ENCODE assay signal across 8 cellular contexts in the genomic region with DNA sequence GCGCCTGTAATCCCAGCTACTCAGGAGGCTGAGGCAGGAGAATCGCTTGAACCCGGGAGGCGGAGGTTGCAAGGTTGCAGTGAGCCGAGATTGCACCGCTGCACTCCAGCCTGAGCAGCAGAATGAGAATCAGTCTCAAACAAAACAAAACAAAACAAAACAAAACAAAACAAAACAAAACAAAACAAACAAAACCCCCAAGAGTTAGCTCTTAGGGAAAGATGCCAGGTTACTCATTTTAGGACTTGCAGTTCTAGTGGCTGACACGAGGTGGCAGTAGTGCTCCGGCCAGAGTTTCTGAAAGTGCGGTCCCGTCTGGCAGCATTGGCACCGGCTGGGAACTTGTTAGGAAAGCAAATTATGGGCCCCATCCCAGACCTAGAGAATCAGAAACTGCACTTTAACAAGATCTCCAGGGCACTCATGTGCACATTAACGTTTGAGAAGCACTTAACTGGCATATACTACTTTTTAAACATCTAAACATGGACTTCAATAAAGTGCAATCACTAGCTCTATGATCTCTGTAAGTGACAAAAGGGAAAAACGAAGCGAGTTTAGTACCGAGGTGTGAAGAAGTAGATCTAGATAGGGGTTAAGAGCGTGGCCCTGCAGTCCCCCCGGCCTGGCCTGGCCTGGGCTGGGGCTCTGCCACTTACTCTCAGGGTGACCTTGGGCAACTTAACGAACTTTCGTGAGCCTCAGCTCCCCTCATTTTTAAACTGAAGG. TPM values are rescaled to one million over a fixed set of nuclear protein-coding genes. Genes with fewer than 3 reads are reported as not detected.
DNase-seq lines count a peak whose midpoint lies in the region; ATAC-seq and TF ChIP-seq lines count a peak whose summit lies in the region.

No MANE protein-coding gene starts in this region.

- H3K27ac ChIP-seq in HEK293 (ENCODE audit: extremely low read depth, low read depth, low read length) (no peak overlapping the region), neural progenitor cell (no peak overlapping the region)

- no peaks in the 10 kb centered on the region for H3F3A ChIP-seq in neural progenitor cell (ENCODE audit: low read depth)

- no peak overlapping the region for H3K4me3 ChIP-seq in HEK293 (ENCODE audit: low read depth, low read length)
- H3K4me3 ChIP-seq in fibroblast of mammary gland (ENCODE audit: control insufficient read depth, low read depth, low read length) = no peak overlapping the region
- no peak overlapping the region for H3K4me3 ChIP-seq in neural progenitor cell

- peak in 1 of 2 donors; percentile 41 for ATAC-seq in activated T-cell treated with anti-CD3 and anti-CD28 coated beads, Interleukin-2, amount 50 U/mL, for 4 hours
- ATAC-seq in GM21381 (IDR thresholded peaks at IDR 0.05; ENCODE audit: unreplicated experiment) = no peak

- no peak overlapping the region for H3K9ac ChIP-seq in neural progenitor cell

- no peaks in the 10 kb centered on the region for H3K79me2 ChIP-seq in neural progenitor cell (ENCODE audit: low read depth)

- TF ChIP-seq CTCF in HEK293 (tag by site-specific recombination; IDR thresholded peaks at IDR 0.05) = peak; percentile 91
- TF ChIP-seq CTCF in fibroblast of mammary gland (conservative IDR thresholded peaks at IDR 0.05; ENCODE audit: control insufficient read depth, insufficient read depth, low read depth, low read length) = peak; percentile 99
- TF ChIP-seq CTCF in neural progenitor cell (IDR thresholded peaks at IDR 0.05) = peak; percentile 96

- H2AFZ ChIP-seq in neural progenitor cell (replicated peaks) = peak overlapping the region; percentile 19

- H3K36me3 Mint-ChIP-seq in activated T-cell treated with anti-CD3 and anti-CD28 coated beads, Interleukin-2, amount 50 U/mL, for 4 hours (ENCODE audit: insufficient read depth) = peaks cover 2% of the 10 kb centered on the region
- no peaks in the 10 kb centered on the region for H3K36me3 Mint-ChIP-seq in neural progenitor cell
- peaks cover 4% of the 10 kb centered on the region for H3K36me3 Mint-ChIP-seq in stimulated activated naive CD8-positive, alpha-beta T cell treated with anti-CD3 and anti-CD28 coated beads, Interleukin-15, Interleukin-2, amounts not matched to agents 100 ng/mL and 50 ng/mL, for 24 hours (ENCODE audit: low read depth)

- DNase-seq in C1 segment of cervical spinal cord (lab: John Stamatoyannopoulos, UW) = peak in 11 of 14 donors; percentile 17 to 73 (median 42)
- peak; percentile 30 for DNase-seq in OCI-M2 (lab: John Stamatoyannopoulos, UW; ENCODE audit: unreplicated experiment)
- DNase-seq in activated T-cell treated with anti-CD3 and anti-CD28 coated beads, Interleukin-2, amount 50 U/mL, for 4 hours = peak; percentile 82
- DNase-seq in fibroblast of mammary gland (ENCODE audit: low read depth) = peak; percentile 72
- DNase-seq in neural progenitor cell (ENCODE audit: low spot score) = peak; percentile 78

- CTCF ChIA-PET in HEK293 (lab: Yijun Ruan, JAX) = interaction anchor here (0.6 to 11.4 kb wide), 61 partner anchors 11 to 1087 kb away, joined by 3 to 300 read pairs (median 5); partner anchors contain the start of gene FBXO6

- H4K20me1 ChIP-seq in neural progenitor cell (ENCODE audit: low read depth) = no peaks in the 10 kb centered on the region

- H3K4me3 Mint-ChIP-seq in activated T-cell treated with anti-CD3 and anti-CD28 coated beads, Interleukin-2, amount 50 U/mL, for 4 hours = no peak overlapping the region
- H3K4me3 Mint-ChIP-seq in neural progenitor cell = no peak overlapping the region
- H3K4me3 Mint-ChIP-seq in stimulated activated naive CD8-positive, alpha-beta T cell treated with anti-CD3 and anti-CD28 coated beads, Interleukin-15, Interleukin-2, amounts not matched to agents 100 ng/mL and 50 ng/mL, for 24 hours = no peak overlapping the region

- H3K4me1 Mint-ChIP-seq in activated T-cell treated with anti-CD3 and anti-CD28 coated beads, Interleukin-2, amount 50 U/mL, for 4 hours (ENCODE audit: low read depth) = peaks cover 49% of the 10 kb centered on the region
- peaks cover 7% of the 10 kb centered on the region for H3K4me1 Mint-ChIP-seq in neural progenitor cell
- H3K4me1 Mint-ChIP-seq in stimulated activated naive CD8-positive, alpha-beta T cell treated with anti-CD3 and anti-CD28 coated beads, Interleukin-15, Interleukin-2, amounts not matched to agents 100 ng/mL and 50 ng/mL, for 24 hours (ENCODE audit: low read depth) = peaks cover 62% of the 10 kb centered on the region

- H3K36me3 ChIP-seq in HEK293 (ENCODE audit: control insufficient read depth in 2 of 2, insufficient read depth in 1 of 2, low read length in 2 of 2) = no peaks in the 10 kb centered on the region
- no peaks in the 10 kb centered on the region for H3K36me3 ChIP-seq in neural progenitor cell

- H3K27ac Mint-ChIP-seq in neural progenitor cell = peak overlapping the region; percentile 10
- peak overlapping the region; percentile 43 for H3K27ac Mint-ChIP-seq in stimulated activated naive CD8-positive, alpha-beta T cell treated with anti-CD3 and anti-CD28 coated beads, Interleukin-15, Interleukin-2, amounts not matched to agents 100 ng/mL and 50 ng/mL, for 24 hours

- no peaks in the 10 kb centered on the region for H3K4me1 ChIP-seq in HEK293 (ENCODE audit: control insufficient read depth, insufficient read depth, low read length)
- no peaks in the 10 kb centered on the region for H3K4me1 ChIP-seq in neural progenitor cell

- H3K9me3 Mint-ChIP-seq in activated T-cell treated with anti-CD3 and anti-CD28 coated beads, Interleukin-2, amount 50 U/mL, for 4 hours = peaks cover 4% of the 10 kb centered on the region
- H3K9me3 Mint-ChIP-seq in neural progenitor cell = peaks cover 2% of the 10 kb centered on the region
- no peaks in the 10 kb centered on the region for H3K9me3 Mint-ChIP-seq in stimulated activated naive CD8-positive, alpha-beta T cell treated with anti-CD3 and anti-CD28 coated beads, Interleukin-15, Interleukin-2, amounts not matched to agents 100 ng/mL and 50 ng/mL, for 24 hours

- no peaks in the 10 kb centered on the region for H3K27me3 Mint-ChIP-seq in activated T-cell treated with anti-CD3 and anti-CD28 coated beads, Interleukin-2, amount 50 U/mL, for 4 hours (ENCODE audit: low read depth)
- H3K27me3 Mint-ChIP-seq in neural progenitor cell (ENCODE audit: insufficient read depth, low read depth) = peaks cover 2% of the 10 kb centered on the region
- peaks cover 14% of the 10 kb centered on the region for H3K27me3 Mint-ChIP-seq in stimulated activated naive CD8-positive, alpha-beta T cell treated with anti-CD3 and anti-CD28 coated beads, Interleukin-15, Interleukin-2, amounts not matched to agents 100 ng/mL and 50 ng/mL, for 24 hours

- H3K9me3 ChIP-seq in HEK293 (ENCODE audit: control insufficient read depth, insufficient read depth, low read depth, low read length) (no peaks in the 10 kb centered on the region), neural progenitor cell (ENCODE audit: low read depth) (no peaks in the 10 kb centered on the region)

- H3K4me2 ChIP-seq in neural progenitor cell = no peak overlapping the region

- H3K27me3 ChIP-seq in neural progenitor cell = no peaks in the 10 kb centered on the region

- POLR2A ChIA-PET in HEK293 (lab: Yijun Ruan, JAX) = interaction anchor here (1.6 kb wide), 1 partner anchor 85 kb away, joined by 4 read pairs; no protein-coding TSS in a partner anchor

TF ChIP-seq in HEK293, 187 proteins besides CTCF, POLR2A, EP300 and RAD21 (continues in another document):
- TF ChIP-seq PATZ1 (tag by site-specific recombination; IDR thresholded peaks at IDR 0.05) = no peak
- TF ChIP-seq ZNF610 (tag by site-specific recombination; IDR thresholded peaks at IDR 0.05; ENCODE audit: borderline replicate concordance) = no peak
- peak; percentile 8; the same call in 1 of the 2 replicates for TF ChIP-seq ZSCAN30 (tag by site-specific recombination; IDR thresholded peaks at IDR 0.05)
- TF ChIP-seq, protein P1, sequence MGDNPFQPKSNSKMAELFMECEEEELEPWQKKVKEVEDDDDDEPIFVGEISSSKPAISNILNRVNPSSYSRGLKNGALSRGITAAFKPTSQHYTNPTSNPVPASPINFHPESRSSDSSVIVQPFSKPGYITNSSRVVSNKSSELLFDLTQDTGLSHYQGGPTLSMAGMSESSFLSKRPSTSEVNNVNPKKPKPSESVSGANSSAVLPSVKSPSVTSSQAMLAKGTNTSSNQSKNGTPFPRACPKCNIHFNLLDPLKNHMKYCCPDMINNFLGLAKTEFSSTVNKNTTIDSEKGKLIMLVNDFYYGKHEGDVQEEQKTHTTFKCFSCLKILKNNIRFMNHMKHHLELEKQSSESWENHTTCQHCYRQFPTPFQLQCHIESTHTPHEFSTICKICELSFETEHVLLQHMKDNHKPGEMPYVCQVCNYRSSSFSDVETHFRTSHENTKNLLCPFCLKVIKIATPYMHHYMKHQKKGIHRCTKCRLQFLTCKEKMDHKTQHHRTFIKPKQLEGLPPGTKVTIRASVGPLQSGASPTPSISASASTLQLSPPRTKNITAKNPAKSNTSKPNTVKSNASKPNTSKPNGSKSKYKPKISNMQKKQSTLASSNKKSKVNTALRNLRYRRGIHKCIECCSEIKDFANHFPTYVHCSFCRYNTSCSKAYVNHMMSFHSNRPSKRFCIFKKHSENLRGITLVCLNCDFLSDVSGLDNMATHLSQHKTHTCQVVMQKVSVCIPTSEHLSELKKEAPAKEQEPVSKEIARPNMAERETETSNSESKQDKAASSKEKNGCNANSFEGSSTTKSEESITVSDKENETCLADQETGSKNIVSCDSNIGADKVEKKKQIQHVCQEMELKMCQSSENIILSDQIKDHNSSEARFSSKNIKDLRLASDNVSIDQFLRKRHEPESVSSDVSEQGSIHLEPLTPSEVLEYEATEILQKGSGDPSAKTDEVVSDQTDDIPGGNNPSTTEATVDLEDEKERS (tag by site-specific recombination; IDR thresholded peaks at IDR 0.05) = no peak
- TF ChIP-seq ZNF423 (tag by site-specific recombination; IDR thresholded peaks at IDR 0.05) = no peak

RNA-seq across cellular contexts. Expression of gene TNFRSF1B, which starts 41.9 kb away (rescaled TPM):
- total RNA-seq in activated T-cell treated with anti-CD3 and anti-CD28 coated beads, Interleukin-2, amount 50 U/mL, for 4 hours = 100 to 1,000 TPM; 218 to 255 (median 229) TPM
- total RNA-seq in neural progenitor cell (ENCODE audit: low replicate concordance) = 0.04 and 0.22 TPM in 2 replicates

Comparison
In these comparisons a context has a peak if more than half of its experiments do, and no peak if none do; other contexts are left out.
1. DNase-seq: peak in every context shown above with its lines; median percentile 82 in activated T-cell treated with anti-CD3 and anti-CD28 coated beads, Interleukin-2, amount 50 U/mL, for 4 hours; 78 in neural progenitor cell; 72 in fibroblast of mammary gland; 42 in C1 segment of cervical spinal cord; 30 in OCI-M2.
2. RNA of gene TNFRSF1B, which starts 41.9 kb away (total RNA-seq): 218 to 255 TPM in activated T-cell treated with anti-CD3 and anti-CD28 coated beads, Interleukin-2, amount 50 U/mL, for 4 hours; 0.04 to 0.22 TPM in neural progenitor cell; every median in the first group is over 100 times any median in the second.
3. Peak in every context shown above with its lines, with median percentiles within 50 percentile points of each other: CTCF ChIP-seq.